Comparison of ENCODE assay signal across 10 cellular contexts in genomic region chr1:40663324-40664166, GRCh38. TPM values are rescaled to one million over a fixed set of nuclear protein-coding genes. Genes with fewer than 3 reads are reported as not detected.
A peak's percentile ranks its signal among the peaks of the same experiment; 100 is the strongest.
DNase-seq lines count a peak whose midpoint lies in the region; ATAC-seq and TF ChIP-seq lines count a peak whose summit lies in the region.
"Had no signal": no experiment of that assay in that cellular context is flagged by ENCODE, and none has a peak within 500 bp of the region (broad histone marks: within the 10 kb centered on the region; RNA-seq: fewer than 3 reads in every experiment).

No MANE protein-coding gene starts in this region.

- TF ChIP-seq CTCF in DOHH2 (IDR thresholded peaks at IDR 0.05; ENCODE audit: low read depth, low read length, poor library complexity, severe bottlenecking) = no peak
- TF ChIP-seq CTCF in activated CD8-positive, alpha-beta T cell treated with anti-CD3 and anti-CD28 coated beads for 36 hours (IDR thresholded peaks at IDR 0.05) = no peak
- TF ChIP-seq CTCF in natural killer cell (IDR thresholded peaks at IDR 0.05) = no peak
- no peak for TF ChIP-seq CTCF in GM20000 (IDR thresholded peaks at IDR 0.05; ENCODE audit: extremely low read depth, missing control alignments)

- no peaks in the 10 kb centered on the region for H3K36me3 Mint-ChIP-seq in activated CD8-positive, alpha-beta T cell treated with anti-CD3 and anti-CD28 coated beads for 36 hours (ENCODE audit: low read depth)
- H3K36me3 Mint-ChIP-seq in natural killer cell = no peaks in the 10 kb centered on the region

- no peaks in the 10 kb centered on the region for H3K9me2 ChIP-seq in DOHH2 (replicated peaks; ENCODE audit: control insufficient read depth, low read length)

- no peaks in the 10 kb centered on the region for H3F3A ChIP-seq in DOHH2 (ENCODE audit: control insufficient read depth, insufficient read depth)

- H3K4me3 Mint-ChIP-seq in activated CD8-positive, alpha-beta T cell treated with anti-CD3 and anti-CD28 coated beads for 36 hours = no peak overlapping the region
- H3K4me3 Mint-ChIP-seq in natural killer cell = peak overlapping the region; percentile 51

- no peaks in the 10 kb centered on the region for H3K27me3 Mint-ChIP-seq in activated CD8-positive, alpha-beta T cell treated with anti-CD3 and anti-CD28 coated beads for 36 hours
- no peaks in the 10 kb centered on the region for H3K27me3 Mint-ChIP-seq in natural killer cell (ENCODE audit: low read depth in 2 of 2)

- H3K36me3 ChIP-seq in DOHH2 (ENCODE audit: control insufficient read depth, low read length) = no peaks in the 10 kb centered on the region

- peak overlapping the region; percentile 30 for H3K27ac ChIP-seq in DOHH2 (ENCODE audit: low read depth, low read length)

- no peaks in the 10 kb centered on the region for H3K9me3 ChIP-seq in DOHH2 (ENCODE audit: control insufficient read depth, insufficient read depth, low read length)

- peak overlapping the region; percentile 35 for H3K4me2 ChIP-seq in DOHH2 (ENCODE audit: low read length)

- no peaks in the 10 kb centered on the region for H3K27me3 ChIP-seq in DOHH2 (ENCODE audit: control insufficient read depth, low read length)

- peak overlapping the region; percentile 1 for H3K4me3 ChIP-seq in DOHH2 (ENCODE audit: low read length)

- peaks cover 35% of the 10 kb centered on the region for H3K4me1 ChIP-seq in DOHH2 (ENCODE audit: control insufficient read depth, low read length)

- no peaks in the 10 kb centered on the region for H4K20me1 ChIP-seq in DOHH2 (ENCODE audit: control insufficient read depth, insufficient read depth, low read depth, low read length)

- CTCF ChIA-PET in activated CD8-positive, alpha-beta T cell treated with anti-CD3 and anti-CD28 coated beads for 36 hours (lab: Charles Lee) = interaction anchor here (0.9 to 1.6 kb wide), 4 partner anchors 13 to 186 kb away, joined by 3 to 5 read pairs (median 3); no protein-coding TSS in a partner anchor

- ATAC-seq in activated CD8-positive, alpha-beta T cell treated with anti-CD3 and anti-CD28 coated beads for 36 hours = no peak
- ATAC-seq in natural killer cell = no peak

- no peaks in the 10 kb centered on the region for H3K79me2 ChIP-seq in DOHH2 (ENCODE audit: control insufficient read depth, low read length)

- H3K27ac Mint-ChIP-seq in activated CD8-positive, alpha-beta T cell treated with anti-CD3 and anti-CD28 coated beads for 36 hours = peak overlapping the region; percentile 5
- no peak overlapping the region for H3K27ac Mint-ChIP-seq in natural killer cell

- no peaks in the 10 kb centered on the region for H3K9me3 Mint-ChIP-seq in activated CD8-positive, alpha-beta T cell treated with anti-CD3 and anti-CD28 coated beads for 36 hours
- no peaks in the 10 kb centered on the region for H3K9me3 Mint-ChIP-seq in natural killer cell

- intact Hi-C loops in activated CD8-positive, alpha-beta T cell treated with anti-CD3 and anti-CD28 coated beads for 36 hours (cut with micrococcal nuclease) = no loop called here
- intact Hi-C loops in natural killer cell (cut with micrococcal nuclease) = loop anchor here (10.0 kb wide), 1 partner anchor 519 kb away; no protein-coding TSS in a partner anchor

- POLR2A ChIA-PET in activated CD8-positive, alpha-beta T cell treated with anti-CD3 and anti-CD28 coated beads for 36 hours (lab: Charles Lee) = interaction anchor here (0.9 to 1.4 kb wide), 2 partner anchors 28 to 34 kb away, joined by 3 to 5 read pairs; partner anchors contain the start of gene NFYC

- DNase-seq in NCI-H1105 treated with DMSO at 0.1 percent for 48 hours (lab: John Stamatoyannopoulos, UW) (peak; percentile 70), natural killer cell (no peak), globus pallidus (ENCODE audit: low spot score) (no peak), GM20000 (ENCODE audit: low spot score) (no peak), EL (no peak)
- no peak for DNase-seq in activated CD8-positive, alpha-beta T cell treated with anti-CD3 and anti-CD28 coated beads for 36 hours
- no peak for DNase-seq in activated CD4-positive, alpha-beta T cell treated with anti-CD3 and anti-CD28 coated beads for 48 hours
- DNase-seq: activated CD8-positive, alpha-beta memory T cell treated with anti-CD3 and anti-CD28 coated beads for 24 hours; effector CD8-positive, alpha-beta T cell had no signal

- peaks cover 27% of the 10 kb centered on the region for H3K4me1 Mint-ChIP-seq in activated CD8-positive, alpha-beta T cell treated with anti-CD3 and anti-CD28 coated beads for 36 hours (ENCODE audit: low read depth)
- H3K4me1 Mint-ChIP-seq in natural killer cell = peaks cover 0 to 14% of the 10 kb centered on the region in 2 donors

RNA-seq across cellular contexts. Expression of gene RIMS3, which starts 1.9 kb away (rescaled TPM):
- 1 to 10 TPM; 3.0 to 3.9 TPM for total RNA-seq in activated CD8-positive, alpha-beta T cell treated with anti-CD3 and anti-CD28 coated beads for 36 hours
- total RNA-seq in natural killer cell = 1 to 10 TPM in 2 of 3 donors, under 1 TPM in 1; 0.56 to 2.1 (median 1.1) TPM

RNA-seq across cellular contexts. Expression of gene NFYC, which starts 28.0 kb away (rescaled TPM):
- total RNA-seq in activated CD8-positive, alpha-beta T cell treated with anti-CD3 and anti-CD28 coated beads for 36 hours = 10 to 100 TPM; 45.6 to 53.8 TPM
- total RNA-seq in natural killer cell = 10 to 100 TPM; 38.7 to 60.4 (median 48.5) TPM
